2 cellular contexts compared by ENCODE assay signal in the genomic region with DNA sequence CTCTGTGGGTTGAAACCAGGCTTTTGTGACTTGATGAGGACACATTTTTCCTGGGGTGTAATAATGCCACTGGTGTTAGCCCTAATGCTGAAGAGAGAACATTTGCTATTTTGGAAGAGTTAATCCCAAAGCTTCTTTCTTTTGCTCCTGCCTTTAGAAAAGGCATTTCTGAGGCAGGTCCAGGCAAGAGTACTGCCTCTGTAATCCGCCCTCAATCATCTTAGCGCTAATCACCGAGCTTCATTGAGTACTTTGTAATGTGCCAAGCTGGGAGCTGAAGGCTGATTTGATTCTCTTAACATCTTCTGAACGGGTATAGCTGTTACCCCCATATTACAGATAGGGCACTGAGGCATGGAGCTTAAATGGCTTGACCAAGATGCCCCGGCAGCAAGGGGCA.
TF ChIP-seq lines count a peak whose summit lies in the region.

No MANE protein-coding gene starts in this region.

TF ChIP-seq in GM23338, 12 proteins besides CTCF, POLR2A, EP300 and RAD21 (continued from another document):
- TF ChIP-seq, protein P1, sequence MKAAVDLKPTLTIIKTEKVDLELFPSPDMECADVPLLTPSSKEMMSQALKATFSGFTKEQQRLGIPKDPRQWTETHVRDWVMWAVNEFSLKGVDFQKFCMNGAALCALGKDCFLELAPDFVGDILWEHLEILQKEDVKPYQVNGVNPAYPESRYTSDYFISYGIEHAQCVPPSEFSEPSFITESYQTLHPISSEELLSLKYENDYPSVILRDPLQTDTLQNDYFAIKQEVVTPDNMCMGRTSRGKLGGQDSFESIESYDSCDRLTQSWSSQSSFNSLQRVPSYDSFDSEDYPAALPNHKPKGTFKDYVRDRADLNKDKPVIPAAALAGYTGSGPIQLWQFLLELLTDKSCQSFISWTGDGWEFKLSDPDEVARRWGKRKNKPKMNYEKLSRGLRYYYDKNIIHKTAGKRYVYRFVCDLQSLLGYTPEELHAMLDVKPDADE (IDR thresholded peaks at IDR 0.05) = no peak
- TF ChIP-seq ZNF114 (CRISPR knock-in tag; IDR thresholded peaks at IDR 0.05) (no peak), EZH2phosphoT487 (IDR thresholded peaks at IDR 0.05; ENCODE audit: unreplicated experiment) (no peak), JUNB (IDR thresholded peaks at IDR 0.05; ENCODE audit: unreplicated experiment) (no peak), NANOG (IDR thresholded peaks at IDR 0.05; ENCODE audit: borderline replicate concordance) (no peak), POLR2AphosphoS5 (IDR thresholded peaks at IDR 0.05; ENCODE audit: low read depth) (no peak), CREB1 (CRISPR knock-in tag; IDR thresholded peaks at IDR 0.05; ENCODE audit: low read depth) (no peak), ZNF331 (CRISPR knock-in tag; IDR thresholded peaks at IDR 0.05; ENCODE audit: low read depth) (no peak)
- TF ChIP-seq, protein P2, sequence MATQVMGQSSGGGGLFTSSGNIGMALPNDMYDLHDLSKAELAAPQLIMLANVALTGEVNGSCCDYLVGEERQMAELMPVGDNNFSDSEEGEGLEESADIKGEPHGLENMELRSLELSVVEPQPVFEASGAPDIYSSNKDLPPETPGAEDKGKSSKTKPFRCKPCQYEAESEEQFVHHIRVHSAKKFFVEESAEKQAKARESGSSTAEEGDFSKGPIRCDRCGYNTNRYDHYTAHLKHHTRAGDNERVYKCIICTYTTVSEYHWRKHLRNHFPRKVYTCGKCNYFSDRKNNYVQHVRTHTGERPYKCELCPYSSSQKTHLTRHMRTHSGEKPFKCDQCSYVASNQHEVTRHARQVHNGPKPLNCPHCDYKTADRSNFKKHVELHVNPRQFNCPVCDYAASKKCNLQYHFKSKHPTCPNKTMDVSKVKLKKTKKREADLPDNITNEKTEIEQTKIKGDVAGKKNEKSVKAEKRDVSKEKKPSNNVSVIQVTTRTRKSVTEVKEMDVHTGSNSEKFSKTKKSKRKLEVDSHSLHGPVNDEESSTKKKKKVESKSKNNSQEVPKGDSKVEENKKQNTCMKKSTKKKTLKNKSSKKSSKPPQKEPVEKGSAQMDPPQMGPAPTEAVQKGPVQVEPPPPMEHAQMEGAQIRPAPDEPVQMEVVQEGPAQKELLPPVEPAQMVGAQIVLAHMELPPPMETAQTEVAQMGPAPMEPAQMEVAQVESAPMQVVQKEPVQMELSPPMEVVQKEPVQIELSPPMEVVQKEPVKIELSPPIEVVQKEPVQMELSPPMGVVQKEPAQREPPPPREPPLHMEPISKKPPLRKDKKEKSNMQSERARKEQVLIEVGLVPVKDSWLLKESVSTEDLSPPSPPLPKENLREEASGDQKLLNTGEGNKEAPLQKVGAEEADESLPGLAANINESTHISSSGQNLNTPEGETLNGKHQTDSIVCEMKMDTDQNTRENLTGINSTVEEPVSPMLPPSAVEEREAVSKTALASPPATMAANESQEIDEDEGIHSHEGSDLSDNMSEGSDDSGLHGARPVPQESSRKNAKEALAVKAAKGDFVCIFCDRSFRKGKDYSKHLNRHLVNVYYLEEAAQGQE (IDR thresholded peaks at IDR 0.05; ENCODE audit: unreplicated experiment) = no peak
- TF ChIP-seq, protein P3, sequence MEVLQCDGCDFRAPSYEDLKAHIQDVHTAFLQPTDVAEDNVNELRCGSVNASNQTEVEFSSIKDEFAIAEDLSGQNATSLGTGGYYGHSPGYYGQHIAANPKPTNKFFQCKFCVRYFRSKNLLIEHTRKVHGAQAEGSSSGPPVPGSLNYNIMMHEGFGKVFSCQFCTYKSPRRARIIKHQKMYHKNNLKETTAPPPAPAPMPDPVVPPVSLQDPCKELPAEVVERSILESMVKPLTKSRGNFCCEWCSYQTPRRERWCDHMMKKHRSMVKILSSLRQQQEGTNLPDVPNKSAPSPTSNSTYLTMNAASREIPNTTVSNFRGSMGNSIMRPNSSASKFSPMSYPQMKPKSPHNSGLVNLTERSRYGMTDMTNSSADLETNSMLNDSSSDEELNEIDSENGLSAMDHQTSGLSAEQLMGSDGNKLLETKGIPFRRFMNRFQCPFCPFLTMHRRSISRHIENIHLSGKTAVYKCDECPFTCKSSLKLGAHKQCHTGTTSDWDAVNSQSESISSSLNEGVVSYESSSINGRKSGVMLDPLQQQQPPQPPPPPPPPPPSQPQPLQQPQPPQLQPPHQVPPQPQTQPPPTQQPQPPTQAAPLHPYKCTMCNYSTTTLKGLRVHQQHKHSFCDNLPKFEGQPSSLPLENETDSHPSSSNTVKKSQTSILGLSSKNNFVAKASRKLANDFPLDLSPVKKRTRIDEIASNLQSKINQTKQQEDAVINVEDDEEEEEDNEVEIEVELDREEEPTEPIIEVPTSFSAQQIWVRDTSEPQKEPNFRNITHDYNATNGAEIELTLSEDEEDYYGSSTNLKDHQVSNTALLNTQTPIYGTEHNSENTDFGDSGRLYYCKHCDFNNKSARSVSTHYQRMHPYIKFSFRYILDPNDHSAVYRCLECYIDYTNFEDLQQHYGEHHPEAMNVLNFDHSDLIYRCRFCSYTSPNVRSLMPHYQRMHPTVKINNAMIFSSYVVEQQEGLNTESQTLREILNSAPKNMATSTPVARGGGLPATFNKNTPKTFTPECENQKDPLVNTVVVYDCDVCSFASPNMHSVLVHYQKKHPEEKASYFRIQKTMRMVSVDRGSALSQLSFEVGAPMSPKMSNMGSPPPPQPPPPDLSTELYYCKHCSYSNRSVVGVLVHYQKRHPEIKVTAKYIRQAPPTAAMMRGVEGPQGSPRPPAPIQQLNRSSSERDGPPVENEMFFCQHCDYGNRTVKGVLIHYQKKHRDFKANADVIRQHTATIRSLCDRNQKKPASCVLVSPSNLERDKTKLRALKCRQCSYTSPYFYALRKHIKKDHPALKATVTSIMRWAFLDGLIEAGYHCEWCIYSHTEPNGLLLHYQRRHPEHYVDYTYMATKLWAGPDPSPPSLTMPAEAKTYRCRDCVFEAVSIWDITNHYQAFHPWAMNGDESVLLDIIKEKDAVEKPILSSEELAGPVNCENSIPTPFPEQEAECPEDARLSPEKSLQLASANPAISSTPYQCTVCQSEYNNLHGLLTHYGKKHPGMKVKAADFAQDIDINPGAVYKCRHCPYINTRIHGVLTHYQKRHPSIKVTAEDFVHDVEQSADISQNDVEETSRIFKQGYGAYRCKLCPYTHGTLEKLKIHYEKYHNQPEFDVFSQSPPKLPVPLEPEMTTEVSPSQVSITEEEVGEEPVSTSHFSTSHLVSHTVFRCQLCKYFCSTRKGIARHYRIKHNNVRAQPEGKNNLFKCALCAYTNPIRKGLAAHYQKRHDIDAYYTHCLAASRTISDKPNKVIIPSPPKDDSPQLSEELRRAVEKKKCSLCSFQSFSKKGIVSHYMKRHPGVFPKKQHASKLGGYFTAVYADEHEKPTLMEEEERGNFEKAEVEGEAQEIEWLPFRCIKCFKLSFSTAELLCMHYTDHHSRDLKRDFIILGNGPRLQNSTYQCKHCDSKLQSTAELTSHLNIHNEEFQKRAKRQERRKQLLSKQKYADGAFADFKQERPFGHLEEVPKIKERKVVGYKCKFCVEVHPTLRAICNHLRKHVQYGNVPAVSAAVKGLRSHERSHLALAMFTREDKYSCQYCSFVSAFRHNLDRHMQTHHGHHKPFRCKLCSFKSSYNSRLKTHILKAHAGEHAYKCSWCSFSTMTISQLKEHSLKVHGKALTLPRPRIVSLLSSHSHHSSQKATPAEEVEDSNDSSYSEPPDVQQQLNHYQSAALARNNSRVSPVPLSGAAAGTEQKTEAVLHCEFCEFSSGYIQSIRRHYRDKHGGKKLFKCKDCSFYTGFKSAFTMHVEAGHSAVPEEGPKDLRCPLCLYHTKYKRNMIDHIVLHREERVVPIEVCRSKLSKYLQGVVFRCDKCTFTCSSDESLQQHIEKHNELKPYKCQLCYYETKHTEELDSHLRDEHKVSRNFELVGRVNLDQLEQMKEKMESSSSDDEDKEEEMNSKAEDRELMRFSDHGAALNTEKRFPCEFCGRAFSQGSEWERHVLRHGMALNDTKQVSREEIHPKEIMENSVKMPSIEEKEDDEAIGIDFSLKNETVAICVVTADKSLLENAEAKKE (CRISPR knock-in tag; IDR thresholded peaks at IDR 0.05) = no peak

TF ChIP-seq in WTC11, 78 proteins besides CTCF, POLR2A, EP300 and RAD21 (continued from another document and continues in another):
- TF ChIP-seq, protein P4, sequence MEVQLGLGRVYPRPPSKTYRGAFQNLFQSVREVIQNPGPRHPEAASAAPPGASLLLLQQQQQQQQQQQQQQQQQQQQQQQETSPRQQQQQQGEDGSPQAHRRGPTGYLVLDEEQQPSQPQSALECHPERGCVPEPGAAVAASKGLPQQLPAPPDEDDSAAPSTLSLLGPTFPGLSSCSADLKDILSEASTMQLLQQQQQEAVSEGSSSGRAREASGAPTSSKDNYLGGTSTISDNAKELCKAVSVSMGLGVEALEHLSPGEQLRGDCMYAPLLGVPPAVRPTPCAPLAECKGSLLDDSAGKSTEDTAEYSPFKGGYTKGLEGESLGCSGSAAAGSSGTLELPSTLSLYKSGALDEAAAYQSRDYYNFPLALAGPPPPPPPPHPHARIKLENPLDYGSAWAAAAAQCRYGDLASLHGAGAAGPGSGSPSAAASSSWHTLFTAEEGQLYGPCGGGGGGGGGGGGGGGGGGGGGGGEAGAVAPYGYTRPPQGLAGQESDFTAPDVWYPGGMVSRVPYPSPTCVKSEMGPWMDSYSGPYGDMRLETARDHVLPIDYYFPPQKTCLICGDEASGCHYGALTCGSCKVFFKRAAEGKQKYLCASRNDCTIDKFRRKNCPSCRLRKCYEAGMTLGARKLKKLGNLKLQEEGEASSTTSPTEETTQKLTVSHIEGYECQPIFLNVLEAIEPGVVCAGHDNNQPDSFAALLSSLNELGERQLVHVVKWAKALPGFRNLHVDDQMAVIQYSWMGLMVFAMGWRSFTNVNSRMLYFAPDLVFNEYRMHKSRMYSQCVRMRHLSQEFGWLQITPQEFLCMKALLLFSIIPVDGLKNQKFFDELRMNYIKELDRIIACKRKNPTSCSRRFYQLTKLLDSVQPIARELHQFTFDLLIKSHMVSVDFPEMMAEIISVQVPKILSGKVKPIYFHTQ (CRISPR knock-in tag; IDR thresholded peaks at IDR 0.05) = no peak
- TF ChIP-seq ZNF121 (CRISPR knock-in tag; IDR thresholded peaks at IDR 0.05) (no peak), ZBTB21 (CRISPR knock-in tag; IDR thresholded peaks at IDR 0.05; ENCODE audit: borderline replicate concordance) (no peak), CREB1 (CRISPR knock-in tag; IDR thresholded peaks at IDR 0.05) (no peak), NR3C1 (CRISPR knock-in tag; conservative IDR thresholded peaks at IDR 0.05; ENCODE audit: low read depth) (no peak)
- TF ChIP-seq, protein P5, sequence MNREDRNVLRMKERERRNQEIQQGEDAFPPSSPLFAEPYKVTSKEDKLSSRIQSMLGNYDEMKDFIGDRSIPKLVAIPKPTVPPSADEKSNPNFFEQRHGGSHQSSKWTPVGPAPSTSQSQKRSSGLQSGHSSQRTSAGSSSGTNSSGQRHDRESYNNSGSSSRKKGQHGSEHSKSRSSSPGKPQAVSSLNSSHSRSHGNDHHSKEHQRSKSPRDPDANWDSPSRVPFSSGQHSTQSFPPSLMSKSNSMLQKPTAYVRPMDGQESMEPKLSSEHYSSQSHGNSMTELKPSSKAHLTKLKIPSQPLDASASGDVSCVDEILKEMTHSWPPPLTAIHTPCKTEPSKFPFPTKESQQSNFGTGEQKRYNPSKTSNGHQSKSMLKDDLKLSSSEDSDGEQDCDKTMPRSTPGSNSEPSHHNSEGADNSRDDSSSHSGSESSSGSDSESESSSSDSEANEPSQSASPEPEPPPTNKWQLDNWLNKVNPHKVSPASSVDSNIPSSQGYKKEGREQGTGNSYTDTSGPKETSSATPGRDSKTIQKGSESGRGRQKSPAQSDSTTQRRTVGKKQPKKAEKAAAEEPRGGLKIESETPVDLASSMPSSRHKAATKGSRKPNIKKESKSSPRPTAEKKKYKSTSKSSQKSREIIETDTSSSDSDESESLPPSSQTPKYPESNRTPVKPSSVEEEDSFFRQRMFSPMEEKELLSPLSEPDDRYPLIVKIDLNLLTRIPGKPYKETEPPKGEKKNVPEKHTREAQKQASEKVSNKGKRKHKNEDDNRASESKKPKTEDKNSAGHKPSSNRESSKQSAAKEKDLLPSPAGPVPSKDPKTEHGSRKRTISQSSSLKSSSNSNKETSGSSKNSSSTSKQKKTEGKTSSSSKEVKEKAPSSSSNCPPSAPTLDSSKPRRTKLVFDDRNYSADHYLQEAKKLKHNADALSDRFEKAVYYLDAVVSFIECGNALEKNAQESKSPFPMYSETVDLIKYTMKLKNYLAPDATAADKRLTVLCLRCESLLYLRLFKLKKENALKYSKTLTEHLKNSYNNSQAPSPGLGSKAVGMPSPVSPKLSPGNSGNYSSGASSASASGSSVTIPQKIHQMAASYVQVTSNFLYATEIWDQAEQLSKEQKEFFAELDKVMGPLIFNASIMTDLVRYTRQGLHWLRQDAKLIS (CRISPR knock-in tag; IDR thresholded peaks at IDR 0.05; ENCODE audit: borderline replicate concordance) = no peak
- TF ChIP-seq, protein P6, sequence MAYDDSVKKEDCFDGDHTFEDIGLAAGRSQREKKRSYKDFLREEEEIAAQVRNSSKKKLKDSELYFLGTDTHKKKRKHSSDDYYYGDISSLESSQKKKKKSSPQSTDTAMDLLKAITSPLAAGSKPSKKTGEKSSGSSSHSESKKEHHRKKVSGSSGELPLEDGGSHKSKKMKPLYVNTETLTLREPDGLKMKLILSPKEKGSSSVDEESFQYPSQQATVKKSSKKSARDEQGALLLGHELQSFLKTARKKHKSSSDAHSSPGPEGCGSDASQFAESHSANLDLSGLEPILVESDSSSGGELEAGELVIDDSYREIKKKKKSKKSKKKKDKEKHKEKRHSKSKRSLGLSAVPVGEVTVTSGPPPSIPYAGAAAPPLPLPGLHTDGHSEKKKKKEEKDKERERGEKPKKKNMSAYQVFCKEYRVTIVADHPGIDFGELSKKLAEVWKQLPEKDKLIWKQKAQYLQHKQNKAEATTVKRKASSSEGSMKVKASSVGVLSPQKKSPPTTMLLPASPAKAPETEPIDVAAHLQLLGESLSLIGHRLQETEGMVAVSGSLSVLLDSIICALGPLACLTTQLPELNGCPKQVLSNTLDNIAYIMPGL (CRISPR knock-in tag; IDR thresholded peaks at IDR 0.05) = no peak
- TF ChIP-seq, protein P7, sequence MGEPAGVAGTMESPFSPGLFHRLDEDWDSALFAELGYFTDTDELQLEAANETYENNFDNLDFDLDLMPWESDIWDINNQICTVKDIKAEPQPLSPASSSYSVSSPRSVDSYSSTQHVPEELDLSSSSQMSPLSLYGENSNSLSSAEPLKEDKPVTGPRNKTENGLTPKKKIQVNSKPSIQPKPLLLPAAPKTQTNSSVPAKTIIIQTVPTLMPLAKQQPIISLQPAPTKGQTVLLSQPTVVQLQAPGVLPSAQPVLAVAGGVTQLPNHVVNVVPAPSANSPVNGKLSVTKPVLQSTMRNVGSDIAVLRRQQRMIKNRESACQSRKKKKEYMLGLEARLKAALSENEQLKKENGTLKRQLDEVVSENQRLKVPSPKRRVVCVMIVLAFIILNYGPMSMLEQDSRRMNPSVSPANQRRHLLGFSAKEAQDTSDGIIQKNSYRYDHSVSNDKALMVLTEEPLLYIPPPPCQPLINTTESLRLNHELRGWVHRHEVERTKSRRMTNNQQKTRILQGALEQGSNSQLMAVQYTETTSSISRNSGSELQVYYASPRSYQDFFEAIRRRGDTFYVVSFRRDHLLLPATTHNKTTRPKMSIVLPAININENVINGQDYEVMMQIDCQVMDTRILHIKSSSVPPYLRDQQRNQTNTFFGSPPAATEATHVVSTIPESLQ (CRISPR knock-in tag; IDR thresholded peaks at IDR 0.05) = no peak
- TF ChIP-seq, protein P8, sequence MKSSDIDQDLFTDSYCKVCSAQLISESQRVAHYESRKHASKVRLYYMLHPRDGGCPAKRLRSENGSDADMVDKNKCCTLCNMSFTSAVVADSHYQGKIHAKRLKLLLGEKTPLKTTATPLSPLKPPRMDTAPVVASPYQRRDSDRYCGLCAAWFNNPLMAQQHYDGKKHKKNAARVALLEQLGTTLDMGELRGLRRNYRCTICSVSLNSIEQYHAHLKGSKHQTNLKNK (CRISPR knock-in tag; IDR thresholded peaks at IDR 0.05) = no peak
